Comparison of ENCODE assay signal across 23 cellular contexts in genomic region chr6:47670851-47671250, GRCh38. TPM values are rescaled to one million over a fixed set of nuclear protein-coding genes. Genes with fewer than 3 reads are reported as not detected.
A peak's percentile ranks its signal among the peaks of the same experiment; 100 is the strongest.
DNase-seq lines count a peak whose midpoint lies in the region; ATAC-seq and TF ChIP-seq lines count a peak whose summit lies in the region.
"Had no signal": no experiment of that assay in that cellular context is flagged by ENCODE, and none has a peak within 500 bp of the region (broad histone marks: within the 10 kb centered on the region; RNA-seq: fewer than 3 reads in every experiment).

No MANE protein-coding gene starts in this region.

- H3K4me1 Mint-ChIP-seq in GM23338 (peaks cover 23% of the 10 kb centered on the region), endodermal cell (peaks cover 45% of the 10 kb centered on the region), immature natural killer cell (no peaks in the 10 kb centered on the region)
- H3K4me1 Mint-ChIP-seq in stimulated activated effector memory CD8-positive, alpha-beta T cell treated with anti-CD3 and anti-CD28 coated beads, Interleukin-12 subunit alpha, Interleukin-12 subunit beta, amount 100 ng/mL, for 72 hours: no peaks in the 10 kb centered on the region
- H3K4me1 Mint-ChIP-seq: activated naive CD4-positive, alpha-beta T cell treated with anti-CD3 and anti-CD28 coated beads, Interleukin-2, amount 50 U/mL, for 24 hours; stimulated activated naive CD8-positive, alpha-beta T cell treated with anti-CD3 and anti-CD28 coated beads, Interleukin-15, amount 100 ng/mL, for 72 hours had no signal

- H3K4ac ChIP-seq in mesenchymal stem cell (ENCODE audit: low read depth in 1 of 2, low read length in 2 of 2): no peak overlapping the region

- H2AFZ ChIP-seq in GM23338: no peak overlapping the region
- H2AFZ ChIP-seq in mesenchymal stem cell (ENCODE audit: low read depth, low read length): no peak overlapping the region

- peaks cover 5% of the 10 kb centered on the region; the same call in 1 of the 2 replicates for H3K9me2 ChIP-seq in GM23338 (ENCODE audit: insufficient read depth)

- DNase-seq in GM23338 (ENCODE audit: low spot score) (peak; percentile 45), NCI-H146 (lab: John Stamatoyannopoulos, UW) (peak; percentile 46), endodermal cell (peak; percentile 78), mesenchymal stem cell (no peak), SKM-1 (lab: John Stamatoyannopoulos, UW; ENCODE audit: unreplicated experiment) (no peak), immature natural killer cell (no peak), caudate nucleus (lab: John Stamatoyannopoulos, UW) (no peak)
- DNase-seq in stimulated activated effector memory CD8-positive, alpha-beta T cell treated with anti-CD3 and anti-CD28 coated beads, Interleukin-12 subunit alpha, Interleukin-12 subunit beta, amount 100 ng/mL, for 72 hours (ENCODE audit: low spot score in 2 of 2): no peak
- DNase-seq: aorta; cerebellar nuclear complex; heart left ventricle; Peyer's patch; sigmoid colon; stimulated activated CD4-positive, alpha-beta T cell treated with anti-CD3 and anti-CD28 coated beads, Interleukin-15, amount 100 ng/mL, for 24 hours; stimulated activated naive CD8-positive, alpha-beta T cell treated with anti-CD3 and anti-CD28 coated beads, Interleukin-15, amount 100 ng/mL, for 72 hours; thyroid gland had no signal

- H3K27me3 Mint-ChIP-seq in GM23338 (ENCODE audit: insufficient read depth, low read depth, poor library complexity) (peaks cover 5% of the 10 kb centered on the region), endodermal cell (ENCODE audit: insufficient read depth) (no peaks in the 10 kb centered on the region), immature natural killer cell (ENCODE audit: low read depth in 3 of 3) (peaks cover 0 to 6% (median 3%) of the 10 kb centered on the region in 3 donors)

- H3K23ac ChIP-seq in mesenchymal stem cell (ENCODE audit: low read length in 2 of 2): no peak overlapping the region

- H3K79me2 ChIP-seq in GM23338 (replicated peaks; ENCODE audit: insufficient read depth): no peaks in the 10 kb centered on the region

- H4K91ac ChIP-seq in mesenchymal stem cell (ENCODE audit: low read length): no peak overlapping the region

- H2BK5ac ChIP-seq in mesenchymal stem cell (ENCODE audit: low read depth, low read length, poor library complexity, severe bottlenecking): no peak overlapping the region

- H2AK5ac ChIP-seq in mesenchymal stem cell (ENCODE audit: low read length, severe bottlenecking): no peak overlapping the region

- H2BK12ac ChIP-seq in mesenchymal stem cell (ENCODE audit: low read length in 2 of 2): no peak overlapping the region

- H3K4me1 ChIP-seq in GM23338 (ENCODE audit: insufficient read depth) (peaks cover 11% of the 10 kb centered on the region), endodermal cell (ENCODE audit: control insufficient read depth, insufficient read depth, low read length) (peaks cover 3% of the 10 kb centered on the region), mesenchymal stem cell (ENCODE audit: control insufficient read depth, insufficient read depth, low read depth, low read length) (peaks cover 6% of the 10 kb centered on the region)
- H3K4me1 ChIP-seq: BLaER1 treated with 17β-estradiol and CSF1 and Interleukin-3, amounts not matched to agents 10 nM and 100 nM; Peyer's patch; sigmoid colon had no signal

- H3K4me3 Mint-ChIP-seq in GM23338 (no peak overlapping the region), endodermal cell (peak overlapping the region; percentile 33), immature natural killer cell (no peak overlapping the region)
- H3K4me3 Mint-ChIP-seq in stimulated activated effector memory CD8-positive, alpha-beta T cell treated with anti-CD3 and anti-CD28 coated beads, Interleukin-12 subunit alpha, Interleukin-12 subunit beta, amount 100 ng/mL, for 72 hours: no peak overlapping the region
- H3K4me3 Mint-ChIP-seq: activated naive CD4-positive, alpha-beta T cell treated with anti-CD3 and anti-CD28 coated beads, Interleukin-2, amount 50 U/mL, for 24 hours; activated T-helper 1 cell treated with anti-CD3 and anti-CD28 coated beads, Interleukin-12 subunit alpha, Interleukin-12 subunit beta, Interleukin-2, Interleukin-4 antibody, amounts not matched to agents 30 ng/mL and 10 ng/mL and 1 ng/mL, durations not matched to agents 14 hours and 24 hours and 36 hours; stimulated activated naive CD8-positive, alpha-beta T cell treated with anti-CD3 and anti-CD28 coated beads, Interleukin-15, amount 100 ng/mL, for 72 hours had no signal

- no peaks in the 10 kb centered on the region for H3K36me3 ChIP-seq in GM23338 (ENCODE audit: insufficient read depth)
- H3K36me3 ChIP-seq in endodermal cell (ENCODE audit: control insufficient read depth, insufficient read depth, low read length): peaks cover 48% of the 10 kb centered on the region
- H3K36me3 ChIP-seq in mesenchymal stem cell (ENCODE audit: control insufficient read depth in 1 of 2, insufficient read depth in 2 of 2, low read depth in 1 of 2, low read length in 2 of 2): no peaks in the 10 kb centered on the region
- H3K36me3 ChIP-seq: BLaER1 treated with 17β-estradiol and CSF1 and Interleukin-3, amounts not matched to agents 10 nM and 100 nM; heart left ventricle; Peyer's patch; sigmoid colon; thyroid gland had no signal

- no peak overlapping the region for H3K14ac ChIP-seq in mesenchymal stem cell (ENCODE audit: low read length in 2 of 2)

- no peak overlapping the region for H3K18ac ChIP-seq in mesenchymal stem cell (ENCODE audit: low read depth in 1 of 2, low read length in 2 of 2)

- H3F3A ChIP-seq in GM23338 (replicated peaks; ENCODE audit: low read depth): no peaks in the 10 kb centered on the region

- H4K20me1 ChIP-seq in GM23338 (replicated peaks; ENCODE audit: insufficient read depth): no peaks in the 10 kb centered on the region
- H4K20me1 ChIP-seq: BLaER1 treated with 17β-estradiol and CSF1 and Interleukin-3, amounts not matched to agents 10 nM and 100 nM had no signal

- H3K9ac ChIP-seq in endodermal cell (ENCODE audit: extremely low read depth, low read length, poor library complexity, severe bottlenecking): peak overlapping the region; percentile 92
- H3K9ac ChIP-seq in mesenchymal stem cell (ENCODE audit: low read length): no peak overlapping the region
- H3K9ac ChIP-seq: BLaER1 treated with 17β-estradiol and CSF1 and Interleukin-3, amounts not matched to agents 10 nM and 100 nM had no signal

- no peak overlapping the region for H2BK120ac ChIP-seq in mesenchymal stem cell (ENCODE audit: low read depth, low read length)

- H3K27ac Mint-ChIP-seq in GM23338: no peak overlapping the region
- H3K27ac Mint-ChIP-seq in endodermal cell: peak overlapping the region; percentile 98
- no peak overlapping the region for H3K27ac Mint-ChIP-seq in immature natural killer cell
- H3K27ac Mint-ChIP-seq in stimulated activated effector memory CD8-positive, alpha-beta T cell treated with anti-CD3 and anti-CD28 coated beads, Interleukin-12 subunit alpha, Interleukin-12 subunit beta, amount 100 ng/mL, for 72 hours: no peak overlapping the region
- H3K27ac Mint-ChIP-seq: activated naive CD4-positive, alpha-beta T cell treated with anti-CD3 and anti-CD28 coated beads, Interleukin-2, amount 50 U/mL, for 24 hours; activated T-helper 1 cell treated with anti-CD3 and anti-CD28 coated beads, Interleukin-12 subunit alpha, Interleukin-12 subunit beta, Interleukin-2, Interleukin-4 antibody, amounts not matched to agents 30 ng/mL and 10 ng/mL and 1 ng/mL, durations not matched to agents 14 hours and 24 hours and 36 hours; stimulated activated naive CD8-positive, alpha-beta T cell treated with anti-CD3 and anti-CD28 coated beads, Interleukin-15, amount 100 ng/mL, for 72 hours had no signal

- H3K27ac ChIP-seq in GM23338 (ENCODE audit: low read depth) (no peak overlapping the region), endodermal cell (ENCODE audit: low read depth, low read length) (peak overlapping the region; percentile 93), mesenchymal stem cell (ENCODE audit: low read length, poor library complexity, severe bottlenecking) (peak overlapping the region; percentile 76), caudate nucleus (ENCODE audit: low read depth, low read length) (no peak overlapping the region)
- H3K27ac ChIP-seq: BLaER1 treated with 17β-estradiol and CSF1 and Interleukin-3, amounts not matched to agents 10 nM and 100 nM; heart left ventricle; Peyer's patch; sigmoid colon; thyroid gland had no signal

- no peaks in the 10 kb centered on the region for H3K36me3 Mint-ChIP-seq in GM23338 (ENCODE audit: low read depth)
- peaks cover 20% of the 10 kb centered on the region for H3K36me3 Mint-ChIP-seq in endodermal cell (ENCODE audit: low read depth)
- H3K36me3 Mint-ChIP-seq in immature natural killer cell: no peaks in the 10 kb centered on the region
- H3K36me3 Mint-ChIP-seq in stimulated activated effector memory CD8-positive, alpha-beta T cell treated with anti-CD3 and anti-CD28 coated beads, Interleukin-12 subunit alpha, Interleukin-12 subunit beta, amount 100 ng/mL, for 72 hours: no peaks in the 10 kb centered on the region
- H3K36me3 Mint-ChIP-seq: activated naive CD4-positive, alpha-beta T cell treated with anti-CD3 and anti-CD28 coated beads, Interleukin-2, amount 50 U/mL, for 24 hours had no signal

- H3K9me3 Mint-ChIP-seq in GM23338: no peaks in the 10 kb centered on the region
- H3K9me3 Mint-ChIP-seq in endodermal cell: no peaks in the 10 kb centered on the region
- no peaks in the 10 kb centered on the region for H3K9me3 Mint-ChIP-seq in immature natural killer cell
- H3K9me3 Mint-ChIP-seq in stimulated activated effector memory CD8-positive, alpha-beta T cell treated with anti-CD3 and anti-CD28 coated beads, Interleukin-12 subunit alpha, Interleukin-12 subunit beta, amount 100 ng/mL, for 72 hours: no peaks in the 10 kb centered on the region
- H3K9me3 Mint-ChIP-seq: activated naive CD4-positive, alpha-beta T cell treated with anti-CD3 and anti-CD28 coated beads, Interleukin-2, amount 50 U/mL, for 24 hours; activated T-helper 1 cell treated with anti-CD3 and anti-CD28 coated beads, Interleukin-12 subunit alpha, Interleukin-12 subunit beta, Interleukin-2, Interleukin-4 antibody, amounts not matched to agents 30 ng/mL and 10 ng/mL and 1 ng/mL, durations not matched to agents 14 hours and 24 hours and 36 hours; stimulated activated naive CD8-positive, alpha-beta T cell treated with anti-CD3 and anti-CD28 coated beads, Interleukin-15, amount 100 ng/mL, for 72 hours had no signal

- no peak overlapping the region for H2BK15ac ChIP-seq in mesenchymal stem cell (ENCODE audit: low read depth, poor library complexity, severe bottlenecking)

- no peaks in the 10 kb centered on the region for H3K79me1 ChIP-seq in mesenchymal stem cell (replicated peaks; ENCODE audit: low read length, poor library complexity, severe bottlenecking)

- H3K4me2 ChIP-seq in GM23338 (no peak overlapping the region), mesenchymal stem cell (ENCODE audit: low read length, poor library complexity, severe bottlenecking) (no peak overlapping the region)
- H3K4me2 ChIP-seq: BLaER1 treated with 17β-estradiol and CSF1 and Interleukin-3, amounts not matched to agents 10 nM and 100 nM had no signal

- ATAC-seq in GM23338: peak; percentile 77
- no peak for ATAC-seq in stimulated activated effector memory CD8-positive, alpha-beta T cell treated with anti-CD3 and anti-CD28 coated beads, Interleukin-12 subunit alpha, Interleukin-12 subunit beta, amount 100 ng/mL, for 72 hours
- ATAC-seq: HCT116; heart left ventricle; stimulated activated naive CD8-positive, alpha-beta T cell treated with anti-CD3 and anti-CD28 coated beads, Interleukin-15, amount 100 ng/mL, for 72 hours had no signal

- H3K4me3 ChIP-seq in GM23338: no peak overlapping the region
- peak overlapping the region; percentile 42 for H3K4me3 ChIP-seq in endodermal cell (ENCODE audit: low read length)
- H3K4me3 ChIP-seq in mesenchymal stem cell (ENCODE audit: insufficient read depth in 1 of 2, low read depth in 1 of 2, low read length in 2 of 2): no peak overlapping the region
- H3K4me3 ChIP-seq: BLaER1 treated with 17β-estradiol and CSF1 and Interleukin-3, amounts not matched to agents 10 nM and 100 nM; heart left ventricle; Peyer's patch; sigmoid colon; thyroid gland had no signal

- no peak overlapping the region for H4K8ac ChIP-seq in mesenchymal stem cell (ENCODE audit: low read length)

- no peaks in the 10 kb centered on the region for H3K27me3 ChIP-seq in GM23338 (ENCODE audit: insufficient read depth)
- H3K27me3 ChIP-seq in endodermal cell (ENCODE audit: control insufficient read depth, insufficient read depth, low read length, poor library complexity, severe bottlenecking): no peaks in the 10 kb centered on the region
- H3K27me3 ChIP-seq in mesenchymal stem cell (ENCODE audit: control insufficient read depth in 1 of 2, insufficient read depth in 1 of 2, low read length in 2 of 2): no peaks in the 10 kb centered on the region
- H3K27me3 ChIP-seq: BLaER1 treated with 17β-estradiol and CSF1 and Interleukin-3, amounts not matched to agents 10 nM and 100 nM; heart left ventricle; Peyer's patch; sigmoid colon; thyroid gland had no signal

- H3K9me3 ChIP-seq in endodermal cell (ENCODE audit: control insufficient read depth, low read length) (peaks cover 9% of the 10 kb centered on the region), mesenchymal stem cell (ENCODE audit: control insufficient read depth, low read length) (no peaks in the 10 kb centered on the region)
- H3K9me3 ChIP-seq: Caco-2, Peyer's patch, sigmoid colon, thyroid gland had no signal

- TF ChIP-seq CTCF in GM23338 (conservative IDR thresholded peaks at IDR 0.05; ENCODE audit: low read depth in 2 of 2) (no peak), endodermal cell (conservative IDR thresholded peaks at IDR 0.05) (no peak)

- 10 to 30% methylated on average over 2 to 3 of the region's 3 CpGs for WGBS in endodermal cell (ENCODE audit: insufficient coverage in 1 of 2, insufficient read length in 1 of 2), 2 experiments
- 10% methylated on average over 1 of the region's 3 CpGs for WGBS in mesenchymal stem cell

RNA-seq across cellular contexts. Expression of gene ADGRF4, which starts 27.5 kb away (rescaled TPM):
- not detected in 2 replicates for total RNA-seq in GM23338 (2014; rRNA removed; shearing (Covaris generic))
- polyA plus RNA-seq in GM23338 (2016; fragmentation: Nextera tagmentation; extraction: Ambion mirVana) (not detected in 2 replicates), immature natural killer cell (not detected)
- 1 to 10 TPM in 1 of 2 donors, under 1 TPM in 1; 0.18 to 1.3 TPM for total RNA-seq in endodermal cell
- polyA plus RNA-seq in endodermal cell (2013, experiment 1 of 2): 0.82 TPM
- 1.3 TPM for polyA plus RNA-seq in endodermal cell (2013, experiment 2 of 2)
- 0.55 TPM for polyA plus RNA-seq in mesenchymal stem cell (2013, experiment 1 of 2)
- 0.70 TPM for polyA plus RNA-seq in mesenchymal stem cell (2013, experiment 2 of 2)
- total RNA-seq: activated T-helper 1 cell treated with anti-CD3 and anti-CD28 coated beads, Interleukin-12 subunit alpha, Interleukin-12 subunit beta, Interleukin-2, Interleukin-4 antibody, amounts not matched to agents 30 ng/mL and 10 ng/mL and 1 ng/mL, durations not matched to agents 14 hours and 24 hours and 36 hours; aorta; T-helper 1 cell treated with Interleukin-12 subunit alpha and Interleukin-12 subunit beta and Interleukin-4 antibody, amounts not matched to agents 30 ng/mL and 1 ng/mL, for 36 hours had no signal
- polyA plus RNA-seq: AG04450, aorta had no signal

Comparison
In these comparisons a context has a peak if more than half of its experiments do, and no peak if none do; other contexts are left out.
1. DNase-seq: peak in GM23338 (single experiment), NCI-H146 (single experiment) and endodermal cell (single experiment); none in mesenchymal stem cell (single experiment), SKM-1 (single experiment), immature natural killer cell (0 of 3), stimulated activated effector memory CD8-positive, alpha-beta T cell treated with anti-CD3 and anti-CD28 coated beads, Interleukin-12 subunit alpha, Interleukin-12 subunit beta, amount 100 ng/mL, for 72 hours (0 of 2) and caudate nucleus (0 of 61).
2. H3K27ac ChIP-seq: peak in endodermal cell (single experiment) and mesenchymal stem cell (single experiment); none in GM23338 (single experiment) and caudate nucleus (single experiment).